ENCODE assay signal across 18 cellular contexts in genomic region chr6:123588546-123588895, GRCh38. TPM values are rescaled to one million over a fixed set of nuclear protein-coding genes. Genes with fewer than 3 reads are reported as not detected.
DNase-seq lines count a peak whose midpoint lies in the region; ATAC-seq and TF ChIP-seq lines count a peak whose summit lies in the region.
"Had no signal": no experiment of that assay in that cellular context is flagged by ENCODE, and none has a peak within 500 bp of the region (broad histone marks: within the 10 kb centered on the region; RNA-seq: fewer than 3 reads in every experiment).

No MANE protein-coding gene starts in this region.

- no peak overlapping the region for H3K4me3 Mint-ChIP-seq in H9
- H3K4me3 Mint-ChIP-seq in WTC11: peak overlapping the region; percentile 79; the same call in 1 of the 2 replicates
- no peak overlapping the region for H3K4me3 Mint-ChIP-seq in T-cell
- H3K4me3 Mint-ChIP-seq: CD4-positive, CD25-positive, alpha-beta regulatory T cell; HFFc6; IgD-negative memory B cell had no signal

- H3K4me3 ChIP-seq in mesendoderm (ENCODE audit: low read length) (no peak overlapping the region), gastrocnemius medialis (no peak overlapping the region)
- H3K4me3 ChIP-seq: BLaER1 treated with 17β-estradiol and CSF1 and Interleukin-3, amounts not matched to agents 10 nM and 100 nM had no signal

- peaks cover 14% of the 10 kb centered on the region in 2 experiments for H3K9me3 Mint-ChIP-seq in H9
- H3K9me3 Mint-ChIP-seq in WTC11: peaks cover 4% of the 10 kb centered on the region
- H3K9me3 Mint-ChIP-seq in T-cell: peaks cover 0 to 8% (median 6%) of the 10 kb centered on the region in 3 donors

- H3K27me3 ChIP-seq in H9 (ENCODE audit: insufficient read depth, low read length): no peaks in the 10 kb centered on the region
- no peaks in the 10 kb centered on the region for H3K27me3 ChIP-seq in mesendoderm (ENCODE audit: insufficient read depth, low read length, poor library complexity)
- H3K27me3 ChIP-seq in gastrocnemius medialis: no peaks in the 10 kb centered on the region
- H3K27me3 ChIP-seq: BLaER1 treated with 17β-estradiol and CSF1 and Interleukin-3, amounts not matched to agents 10 nM and 100 nM had no signal

- H3K4me1 ChIP-seq in H9 (ENCODE audit: insufficient read depth, low read length) (no peaks in the 10 kb centered on the region; the same call in 1 of the 2 replicates), mesendoderm (ENCODE audit: control insufficient read depth, low read depth, low read length) (peaks cover 3% of the 10 kb centered on the region), gastrocnemius medialis (peaks cover 47 to 59% of the 10 kb centered on the region in 2 donors)
- H3K4me1 ChIP-seq: BLaER1 treated with 17β-estradiol and CSF1 and Interleukin-3, amounts not matched to agents 10 nM and 100 nM had no signal

- DNase-seq in H9: no peak
- no peak for DNase-seq in WTC11 (ENCODE audit: low spot score)
- DNase-seq in mesendoderm: no peak
- no peak for DNase-seq in gastrocnemius medialis
- DNase-seq in dermis blood vessel endothelial cell: no peak
- no peak for DNase-seq in activated CD8-positive, alpha-beta memory T cell treated with anti-CD3 and anti-CD28 coated beads, Interleukin-2, amount 50 U/mL, for 4 hours
- DNase-seq in T-cell: no peak
- DNase-seq: ACHN; CD4-positive, CD25-positive, alpha-beta regulatory T cell; DMS53; GF-D8; GOT3; HCEC 1CT; HFFc6; KG1 had no signal

- H3K4me2 ChIP-seq in H9 (ENCODE audit: insufficient read depth, insufficient read length, low read length) (no peak overlapping the region), mesendoderm (ENCODE audit: low read length) (no peak overlapping the region)
- H3K4me2 ChIP-seq: BLaER1 treated with 17β-estradiol and CSF1 and Interleukin-3, amounts not matched to agents 10 nM and 100 nM had no signal

- intact Hi-C loops in gastrocnemius medialis (cut with DNase I; ENCODE audit: low total_unique reads): no loop called here

- H3K27ac Mint-ChIP-seq in H9: peak overlapping the region in 2 of 3 experiments; percentile 42 to 81; a peak in 5 of 7 replicates
- H3K27ac Mint-ChIP-seq in WTC11: peak overlapping the region; percentile 94
- no peak overlapping the region for H3K27ac Mint-ChIP-seq in T-cell
- H3K27ac Mint-ChIP-seq: CD4-positive, CD25-positive, alpha-beta regulatory T cell; HFFc6; IgD-negative memory B cell had no signal

- H3K4ac ChIP-seq in H9 (ENCODE audit: low read depth, low read length) (no peak overlapping the region), mesendoderm (ENCODE audit: low read depth, low read length) (no peak overlapping the region)

- TF ChIP-seq CTCF in H9 (conservative IDR thresholded peaks at IDR 0.05): no peak
- TF ChIP-seq CTCF in WTC11 (IDR thresholded peaks at IDR 0.05): no peak
- TF ChIP-seq CTCF in gastrocnemius medialis (IDR thresholded peaks at IDR 0.05 in 4 of 5, conservative IDR thresholded peaks at IDR 0.05 in 1 of 5): no peak

- H3K9ac ChIP-seq in H9 (ENCODE audit: extremely low read depth, insufficient read length, low read length) (no peak overlapping the region), mesendoderm (ENCODE audit: low read length) (no peak overlapping the region)
- H3K9ac ChIP-seq: BLaER1 treated with 17β-estradiol and CSF1 and Interleukin-3, amounts not matched to agents 10 nM and 100 nM had no signal

- peaks cover 6 to 17% (median 15%) of the 10 kb centered on the region in 3 experiments; a peak in 6 of 7 replicates for H3K36me3 Mint-ChIP-seq in H9 (ENCODE audit: insufficient read depth in 1 of 3, low read depth in 3 of 3)
- H3K36me3 Mint-ChIP-seq in WTC11: peaks cover 40% of the 10 kb centered on the region
- no peaks in the 10 kb centered on the region for H3K36me3 Mint-ChIP-seq in T-cell
- H3K36me3 Mint-ChIP-seq: CD4-positive, CD25-positive, alpha-beta regulatory T cell had no signal

- H3K27ac ChIP-seq in H9 (ENCODE audit: insufficient read length, low read depth, low read length) (peak overlapping the region; percentile 47), mesendoderm (ENCODE audit: low read depth, low read length) (peak overlapping the region; percentile 90), gastrocnemius medialis (peak overlapping the region; percentile 27 to 78 (median 68))
- H3K27ac ChIP-seq: BLaER1 treated with 17β-estradiol and CSF1 and Interleukin-3, amounts not matched to agents 10 nM and 100 nM; HL-60 had no signal

- H3K23ac ChIP-seq in H9 (ENCODE audit: insufficient read length, low read depth, low read length) (no peak overlapping the region), mesendoderm (ENCODE audit: low read length) (no peak overlapping the region)

- no peak overlapping the region for H4K91ac ChIP-seq in H9 (ENCODE audit: insufficient read length, low read depth, low read length)

- H3K79me2 ChIP-seq in H9 (ENCODE audit: insufficient read depth, low read length) (no peaks in the 10 kb centered on the region; the same call in 1 of the 2 replicates), mesendoderm (ENCODE audit: control insufficient read depth, insufficient read depth, low read length) (peaks cover 7% of the 10 kb centered on the region)

- H3K4me1 Mint-ChIP-seq in H9 (peaks cover 33 to 55% of the 10 kb centered on the region in 2 experiments), WTC11 (peaks cover 72% of the 10 kb centered on the region), T-cell (no peaks in the 10 kb centered on the region)
- H3K4me1 Mint-ChIP-seq: CD4-positive, CD25-positive, alpha-beta regulatory T cell; IgD-negative memory B cell had no signal

- CTCF ChIA-PET in WTC11 (lab: Charles Lee): no interaction called here
- CTCF ChIA-PET in T-cell (lab: Charles Lee): no interaction called here

- no peak overlapping the region for H2BK20ac ChIP-seq in H9 (ENCODE audit: low read depth, low read length, poor library complexity, severe bottlenecking)

- H4K8ac ChIP-seq in H9 (replicated peaks; ENCODE audit: insufficient read length, low read depth, low read length) (no peak overlapping the region), mesendoderm (ENCODE audit: low read depth, low read length) (no peak overlapping the region)

- H3K23me2 ChIP-seq in H9 (ENCODE audit: insufficient read length, low read depth, low read length, poor library complexity, severe bottlenecking): no peaks in the 10 kb centered on the region

- H3K56ac ChIP-seq in H9 (ENCODE audit: insufficient read length, low read depth, low read length) (no peak overlapping the region), mesendoderm (ENCODE audit: low read length) (peak overlapping the region; percentile 57)

- WGBS in H9 (ENCODE audit: extremely low coverage, insufficient read length, low lambda C conversion rate): no CpG with 5 or more reads among the region's 1 CpG
- WGBS in mesendoderm (ENCODE audit: extremely low coverage, insufficient coverage, low lambda C conversion rate): no CpG with 5 or more reads among the region's 1 CpG

- POLR2A ChIA-PET in WTC11 (lab: Charles Lee) (no interaction called here), T-cell (lab: Charles Lee) (no interaction called here)

- ATAC-seq in WTC11 (no peak), gastrocnemius medialis (no peak), T-cell (replicated peaks in 1 of 4) (no peak)

- no peak overlapping the region for H2AFZ ChIP-seq in H9 (ENCODE audit: low read length)

- H3K79me1 ChIP-seq in H9 (ENCODE audit: insufficient read depth, low read depth, low read length, poor library complexity, severe bottlenecking) (no peaks in the 10 kb centered on the region), mesendoderm (ENCODE audit: low read length) (no peaks in the 10 kb centered on the region)

- no peak overlapping the region for H2BK120ac ChIP-seq in H9 (ENCODE audit: low read depth, low read length, poor library complexity, severe bottlenecking)
- no peak overlapping the region for H2BK120ac ChIP-seq in mesendoderm (ENCODE audit: low read depth, low read length)

- H2BK5ac ChIP-seq in H9 (ENCODE audit: insufficient read length, low read length) (no peak overlapping the region), mesendoderm (ENCODE audit: low read length) (peak overlapping the region; percentile 99)

- no peaks in the 10 kb centered on the region for H4K20me1 ChIP-seq in H9 (ENCODE audit: control insufficient read depth, insufficient read depth, insufficient read length)
- H4K20me1 ChIP-seq: BLaER1 treated with 17β-estradiol and CSF1 and Interleukin-3, amounts not matched to agents 10 nM and 100 nM had no signal

- H4K5ac ChIP-seq in H9 (ENCODE audit: insufficient read length, low read depth, low read length) (no peak overlapping the region), mesendoderm (ENCODE audit: low read length) (no peak overlapping the region)

- H3K27me3 Mint-ChIP-seq in H9 (ENCODE audit: low read depth): peaks cover 2% of the 10 kb centered on the region; the same call in 1 of the 2 replicates
- H3K27me3 Mint-ChIP-seq in WTC11 (ENCODE audit: low read depth): peaks cover 3% of the 10 kb centered on the region; the same call in 1 of the 2 replicates
- H3K27me3 Mint-ChIP-seq in T-cell: no peaks in the 10 kb centered on the region
- H3K27me3 Mint-ChIP-seq: CD4-positive, CD25-positive, alpha-beta regulatory T cell; IgD-negative memory B cell had no signal

- H3K36me3 ChIP-seq in mesendoderm (ENCODE audit: control insufficient read depth, insufficient read depth, low read length): no peaks in the 10 kb centered on the region
- H3K36me3 ChIP-seq in gastrocnemius medialis: no peaks in the 10 kb centered on the region
- H3K36me3 ChIP-seq: BLaER1 treated with 17β-estradiol and CSF1 and Interleukin-3, amounts not matched to agents 10 nM and 100 nM had no signal

- no peaks in the 10 kb centered on the region for H3K9me3 ChIP-seq in H9 (ENCODE audit: control insufficient read depth, low read depth, low read length)
- no peaks in the 10 kb centered on the region for H3K9me3 ChIP-seq in gastrocnemius medialis
- H3K9me3 ChIP-seq: BLaER1 treated with 17β-estradiol and CSF1 and Interleukin-3, amounts not matched to agents 10 nM and 100 nM had no signal

- H2AK5ac ChIP-seq in H9 (ENCODE audit: insufficient read length, low read length) (no peak overlapping the region), mesendoderm (ENCODE audit: low read length) (no peak overlapping the region)

- TF ChIP-seq POLR2A in gastrocnemius medialis (IDR thresholded peaks at IDR 0.05): no peak

- H3K18ac ChIP-seq in H9 (ENCODE audit: insufficient read length, low read depth, low read length) (no peak overlapping the region), mesendoderm (ENCODE audit: low read length) (no peak overlapping the region)

- no peak overlapping the region for H3T11ph ChIP-seq in H9 (ENCODE audit: low read length)

- H3K14ac ChIP-seq in H9 (ENCODE audit: insufficient read depth, low read length): no peak overlapping the region

- H2BK15ac ChIP-seq in H9 (ENCODE audit: low read depth, low read length) (no peak overlapping the region), mesendoderm (replicated peaks; ENCODE audit: low read depth) (no peak overlapping the region)

- H2BK12ac ChIP-seq in H9 (ENCODE audit: insufficient read length, low read depth, low read length): no peak overlapping the region

- in situ Hi-C loops in gastrocnemius medialis (cut with MboI; ENCODE audit: low sequenced_read_pairs in 4 of 4): no loop called here

RNA-seq across cellular contexts. Expression of gene TRDN, which starts 48.2 kb away (rescaled TPM):
- total RNA-seq in H9 (2021): 10.4 and 10.6 TPM in 2 replicates
- 39.8 to 56.4 TPM (median 56.1 TPM) in 3 replicates for total RNA-seq in WTC11 (2021)
- polyA plus RNA-seq in mesendoderm (2013, experiment 1 of 2): 123 TPM
- 118 TPM for polyA plus RNA-seq in mesendoderm (2013, experiment 2 of 2)
- 100 to 1,000 TPM; 190 to 628 (median 296) TPM for total RNA-seq in gastrocnemius medialis
- not detected in 2 replicates for total RNA-seq in dermis blood vessel endothelial cell
- total RNA-seq in T-cell: not detected
- total RNA-seq: CD4-positive, CD25-positive, alpha-beta regulatory T cell; HFFc6 had no signal
- polyA plus RNA-seq: CD4-positive, CD25-positive, alpha-beta regulatory T cell; IgD-negative memory B cell had no signal

Comparison
In these comparisons a context has a peak if more than half of its experiments do, and no peak if none do; other contexts are left out.
1. H3K27ac Mint-ChIP-seq: peak in H9 (2 of 3) and WTC11 (single experiment); none in T-cell (0 of 2).
2. RNA of gene TRDN, which starts 48.2 kb away (total RNA-seq): 190 to 628 TPM in gastrocnemius medialis, 39.8 to 56.4 TPM in WTC11 and 10.4 to 10.6 TPM in H9; not detected in dermis blood vessel endothelial cell and not detected in T-cell; every median in the first group is over 10 times any median in the second.
3. Peak in every context shown above with its lines, with median percentiles within 50 percentile points of each other: H3K27ac ChIP-seq.